In the genomic region with DNA sequence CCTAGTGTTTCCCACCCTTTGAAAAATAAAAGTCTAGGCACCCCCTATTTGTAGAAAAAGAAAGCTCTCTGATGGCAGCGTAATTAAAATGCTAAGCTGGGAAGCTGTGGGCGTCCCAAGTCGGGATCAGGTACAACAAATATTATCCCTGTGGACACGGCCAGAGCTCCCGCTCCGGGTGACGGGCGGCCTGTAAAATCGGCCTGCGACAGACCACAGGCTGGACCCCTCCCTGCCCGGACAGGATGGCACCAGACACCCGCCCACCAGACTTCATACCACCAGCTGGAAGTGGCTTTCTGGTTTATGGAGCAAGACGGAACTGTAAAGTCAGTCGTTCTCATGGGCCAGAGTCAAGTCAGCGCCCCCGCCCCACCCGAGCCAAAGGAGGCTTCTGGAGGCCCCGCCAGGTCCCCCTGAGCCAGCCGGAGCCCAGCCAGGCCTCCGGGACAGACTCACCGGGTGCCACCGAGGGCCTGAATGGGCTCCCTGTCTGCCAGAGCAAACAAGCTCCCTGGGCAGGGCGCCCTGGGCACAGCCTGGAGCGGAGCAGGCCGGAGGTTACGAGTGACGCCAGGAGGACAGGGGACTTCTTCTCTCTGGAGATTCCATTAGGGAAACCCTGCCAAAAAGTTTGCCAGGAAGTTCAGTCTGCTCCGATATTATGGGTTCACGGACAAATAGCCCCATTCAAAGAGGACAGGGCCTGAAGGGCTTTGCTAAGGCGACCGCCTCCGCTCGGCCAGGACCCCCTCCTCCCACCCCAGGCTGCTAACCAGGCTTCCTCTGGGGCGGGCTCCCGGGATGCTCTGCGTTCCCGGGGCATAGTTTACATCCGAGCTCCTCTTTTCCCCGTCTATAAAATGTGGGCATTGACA, we compare ENCODE assay signal across 1 cellular context.
TF ChIP-seq lines count a peak whose summit lies in the region.

No MANE protein-coding gene starts in this region.

TF ChIP-seq in HepG2, 621 proteins besides CTCF, POLR2A, EP300 and RAD21 (continued from another document):
- TF ChIP-seq, protein P1, sequence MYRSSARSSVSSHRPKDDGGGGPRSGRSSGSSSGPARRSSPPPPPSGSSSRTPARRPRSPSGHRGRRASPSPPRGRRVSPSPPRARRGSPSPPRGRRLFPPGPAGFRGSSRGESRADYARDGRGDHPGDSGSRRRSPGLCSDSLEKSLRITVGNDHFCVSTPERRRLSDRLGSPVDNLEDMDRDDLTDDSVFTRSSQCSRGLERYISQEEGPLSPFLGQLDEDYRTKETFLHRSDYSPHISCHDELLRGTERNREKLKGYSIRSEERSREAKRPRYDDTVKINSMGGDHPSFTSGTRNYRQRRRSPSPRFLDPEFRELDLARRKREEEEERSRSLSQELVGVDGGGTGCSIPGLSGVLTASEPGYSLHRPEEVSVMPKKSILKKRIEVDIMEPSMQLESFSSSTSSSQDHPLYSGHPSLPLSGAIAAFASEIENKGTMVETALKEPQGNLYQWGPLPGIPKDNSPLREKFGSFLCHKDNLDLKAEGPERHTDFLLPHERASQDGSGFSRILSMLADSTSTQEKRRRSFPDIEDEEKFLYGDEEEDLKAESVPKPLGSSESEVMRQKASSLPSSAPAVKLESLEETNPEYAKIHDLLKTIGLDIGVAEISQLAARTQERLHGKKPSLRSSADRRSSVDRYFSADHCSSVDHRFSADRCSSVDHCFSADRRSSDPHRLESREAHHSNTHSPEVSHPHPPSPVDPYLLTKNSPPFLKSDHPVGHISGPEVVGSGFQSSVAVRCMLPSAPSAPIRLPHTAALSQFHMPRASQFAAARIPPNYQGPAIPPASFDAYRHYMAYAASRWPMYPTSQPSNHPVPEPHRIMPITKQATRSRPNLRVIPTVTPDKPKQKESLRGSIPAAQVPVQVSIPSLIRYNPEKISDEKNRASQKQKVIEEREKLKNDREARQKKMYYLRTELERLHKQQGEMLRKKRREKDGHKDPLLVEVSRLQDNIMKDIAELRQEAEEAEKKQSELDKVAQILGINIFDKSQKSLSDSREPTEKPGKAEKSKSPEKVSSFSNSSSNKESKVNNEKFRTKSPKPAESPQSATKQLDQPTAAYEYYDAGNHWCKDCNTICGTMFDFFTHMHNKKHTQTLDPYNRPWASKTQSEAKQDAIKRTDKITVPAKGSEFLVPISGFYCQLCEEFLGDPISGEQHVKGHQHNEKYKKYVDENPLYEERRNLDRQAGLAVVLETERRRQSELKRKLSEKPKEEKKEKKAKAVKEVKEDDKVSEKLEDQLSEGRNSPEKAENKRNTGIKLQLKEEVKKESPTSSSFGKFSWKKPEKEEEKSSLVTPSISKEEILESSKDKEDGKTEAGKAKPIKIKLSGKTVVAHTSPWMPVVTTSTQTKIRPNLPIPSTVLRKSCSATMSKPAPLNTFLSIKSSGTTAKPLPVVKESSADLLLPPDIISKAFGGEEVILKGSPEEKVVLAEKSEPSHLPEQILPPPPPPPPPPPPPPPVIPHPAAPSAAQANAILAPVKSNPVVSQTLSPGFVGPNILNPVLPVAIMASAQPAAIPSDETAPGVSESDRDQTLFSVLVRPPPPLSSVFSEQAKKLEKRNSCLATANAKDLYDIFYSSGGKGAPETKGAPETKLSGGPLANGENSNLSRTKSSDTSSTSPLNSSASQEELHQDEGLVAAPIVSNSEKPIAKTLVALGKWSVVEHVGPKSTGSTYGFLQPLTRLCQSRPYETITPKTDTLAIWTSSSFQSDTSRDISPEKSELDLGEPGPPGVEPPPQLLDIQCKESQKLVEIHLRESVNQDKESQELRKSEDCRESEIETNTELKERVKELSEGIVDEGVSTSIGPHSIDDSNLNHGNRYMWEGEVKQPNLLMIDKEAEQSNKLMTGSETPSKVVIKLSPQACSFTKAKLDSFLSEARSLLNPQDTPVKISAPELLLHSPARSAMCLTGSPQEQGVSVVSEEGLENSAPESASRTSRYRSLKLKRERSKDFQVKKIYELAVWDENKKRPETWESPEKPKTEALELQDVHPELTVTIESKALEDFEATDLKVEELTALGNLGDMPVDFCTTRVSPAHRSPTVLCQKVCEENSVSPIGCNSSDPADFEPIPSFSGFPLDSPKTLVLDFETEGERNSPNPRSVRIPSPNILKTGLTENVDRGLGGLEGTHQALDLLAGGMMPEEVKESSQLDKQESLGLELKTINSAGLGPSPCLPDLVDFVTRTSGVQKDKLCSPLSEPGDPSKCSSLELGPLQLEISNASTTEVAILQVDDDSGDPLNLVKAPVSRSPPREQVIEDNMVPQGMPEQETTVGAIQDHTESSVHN (CRISPR knock-in tag; IDR thresholded peaks at IDR 0.05) = no peak
- TF ChIP-seq NBN (conservative IDR thresholded peaks at IDR 0.05) (no peak), MAFG (CRISPR knock-in tag; IDR thresholded peaks at IDR 0.05) (no peak), SALL1 (CRISPR knock-in tag; IDR thresholded peaks at IDR 0.05) (no peak), ZNF432 (CRISPR knock-in tag; IDR thresholded peaks at IDR 0.05; ENCODE audit: borderline replicate concordance) (no peak), HNRNPL (IDR thresholded peaks at IDR 0.05; ENCODE audit: low read depth, low read length) (peak; percentile 94), ZNF317 (CRISPR knock-in tag; IDR thresholded peaks at IDR 0.05) (no peak), ZNF564 (CRISPR knock-in tag; IDR thresholded peaks at IDR 0.05) (no peak), ZNF484 (CRISPR knock-in tag; IDR thresholded peaks at IDR 0.05; ENCODE audit: borderline replicate concordance, low read depth) (no peak), SRSF1 (optimal IDR thresholded peaks at IDR 0.05; ENCODE audit: low read depth, low read length) (peak; percentile 70), STAT5B (CRISPR knock-in tag; IDR thresholded peaks at IDR 0.05) (no peak), ZNF33A (CRISPR knock-in tag; IDR thresholded peaks at IDR 0.05; ENCODE audit: borderline replicate concordance) (no peak), RBFOX2 (IDR thresholded peaks at IDR 0.05; ENCODE audit: low read depth, low read length) (peak; percentile 43; the same call in 1 of the 2 replicates), ZNF24 (IDR thresholded peaks at IDR 0.05) (no peak), ZNF607 (CRISPR knock-in tag; IDR thresholded peaks at IDR 0.05; ENCODE audit: borderline replicate concordance) (no peak)
- TF ChIP-seq, protein P2, sequence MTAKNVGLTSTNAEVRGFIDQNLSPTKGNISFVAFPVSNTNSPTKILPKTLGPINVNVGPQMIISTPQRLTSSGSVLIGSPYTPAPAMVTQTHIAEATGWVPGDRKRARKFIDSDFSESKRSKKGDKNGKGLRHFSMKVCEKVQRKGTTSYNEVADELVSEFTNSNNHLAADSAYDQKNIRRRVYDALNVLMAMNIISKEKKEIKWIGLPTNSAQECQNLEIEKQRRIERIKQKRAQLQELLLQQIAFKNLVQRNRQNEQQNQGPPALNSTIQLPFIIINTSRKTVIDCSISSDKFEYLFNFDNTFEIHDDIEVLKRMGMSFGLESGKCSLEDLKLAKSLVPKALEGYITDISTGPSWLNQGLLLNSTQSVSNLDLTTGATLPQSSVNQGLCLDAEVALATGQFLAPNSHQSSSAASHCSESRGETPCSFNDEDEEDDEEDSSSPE (CRISPR knock-in tag; IDR thresholded peaks at IDR 0.05) = no peak
